20 cellular contexts compared by ENCODE assay signal in the genomic region with DNA sequence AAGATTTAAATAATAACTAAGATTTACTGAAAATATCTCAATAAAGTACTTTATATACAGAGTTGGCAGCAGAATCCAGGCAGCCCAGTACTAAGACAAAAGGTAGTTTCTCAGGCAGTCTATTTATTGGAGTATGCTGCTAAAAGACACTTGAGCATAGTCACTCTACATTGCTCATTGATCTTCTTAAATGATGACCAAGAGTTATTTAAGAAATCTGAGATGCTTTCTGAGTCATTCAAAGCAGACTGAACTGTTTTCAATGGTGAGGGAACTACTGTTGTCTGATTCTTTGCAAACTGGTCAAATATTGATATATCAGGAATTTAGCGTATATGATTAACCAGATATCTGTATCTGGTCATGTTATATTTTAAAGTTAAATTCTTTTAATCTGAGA.
"Had no signal": no experiment of that assay in that cellular context is flagged by ENCODE, and none has a peak within 500 bp of the region (broad histone marks: within the 10 kb centered on the region; RNA-seq: fewer than 3 reads in every experiment).

No MANE protein-coding gene starts in this region.

- H3K9me3 ChIP-seq: colonic mucosa, left lung, tibial artery had no signal

- H3K4me3 ChIP-seq: colonic mucosa, hepatocyte, left lung, tibial artery had no signal

- H3K36me3 ChIP-seq: brain microvascular endothelial cell, colonic mucosa, left lung, tibial artery had no signal

- H3K4me2 ChIP-seq: hepatocyte had no signal

- H2AFZ ChIP-seq: hepatocyte had no signal

- H3K27me3 ChIP-seq: brain microvascular endothelial cell, colonic mucosa, hepatocyte, left lung, tibial artery had no signal

- FAIRE-seq: urothelium cell line had no signal

- H3K4me1 ChIP-seq: colonic mucosa, left lung, tibial artery had no signal

- H3K27ac ChIP-seq: brain microvascular endothelial cell, colonic mucosa, hepatocyte, left lung, tibial artery had no signal

- ATAC-seq: activated CD8-positive, alpha-beta T cell treated with anti-CD3 and anti-CD28 coated beads, Interleukin-2, amount 10 ng/mL, durations not matched to agents 7 days and 5 days; activated T-cell treated with anti-CD3 and anti-CD28 coated beads, Interleukin-2, amount 50 U/mL, for 4 hours; left lung had no signal

- DNase-seq: activated CD4-positive, alpha-beta T cell treated with anti-CD3 and anti-CD28 coated beads, Interleukin-2, amount 10 ng/mL, durations not matched to agents 24 days and 14 days; activated CD8-positive, alpha-beta T cell treated with anti-CD3 and anti-CD28 coated beads, Interleukin-2, amount 10 ng/mL, durations not matched to agents 7 days and 5 days; activated naive CD4-positive, alpha-beta T cell treated with anti-CD3 and anti-CD28 coated beads for 36 hours; activated T-cell treated with anti-CD3 and anti-CD28 coated beads, Interleukin-2, amount 50 U/mL, for 4 hours; brain microvascular endothelial cell; colonic mucosa; erythroblast; islet precursor cell; left lung; nephron progenitor cell; nucleus accumbens; posterior cingulate gyrus; retina; stimulated activated CD8-positive, alpha-beta memory T cell treated with anti-CD3 and anti-CD28 coated beads, Interleukin-4, amount 100 ng/mL, for 48 hours; stimulated activated naive CD4-positive, alpha-beta T cell treated with Interleukin-2 at 50 U/mL for 16 hours; T-helper 1 cell; T-helper 9 cell; tibial artery had no signal
